In genomic region chr1:9701661-9702060, GRCh38 we compare ENCODE assay signal across 18 cellular contexts. TPM values are rescaled to one million over a fixed set of nuclear protein-coding genes. Genes with fewer than 3 reads are reported as not detected.
DNase-seq lines count a peak whose midpoint lies in the region; FAIRE-seq and TF ChIP-seq lines count a peak whose summit lies in the region.
"Had no signal": no experiment of that assay in that cellular context is flagged by ENCODE, and none has a peak within 500 bp of the region (broad histone marks: within the 10 kb centered on the region; RNA-seq: fewer than 3 reads in every experiment).

No MANE protein-coding gene starts in this region.

- peak; percentile 26 for FAIRE-seq in keratinocyte (lab: Jason Lieb, UNC)

- H3K4me1 ChIP-seq in keratinocyte (ENCODE audit: control insufficient read depth, extremely low read depth, insufficient read depth, low read length): peaks cover 46% of the 10 kb centered on the region
- H3K4me1 ChIP-seq: body of pancreas, parathyroid adenoma, right lobe of liver, uterus had no signal

- H3K4me3 ChIP-seq in keratinocyte (ENCODE audit: control insufficient read depth in 2 of 3, extremely low read depth in 1 of 3, insufficient read depth in 2 of 3, low read depth in 1 of 3, low read length in 3 of 3): no peak overlapping the region
- H3K4me3 ChIP-seq: body of pancreas, right lobe of liver, suprapubic skin, uterus had no signal

- no peaks in the 10 kb centered on the region for H4K20me1 ChIP-seq in keratinocyte (ENCODE audit: control insufficient read depth, extremely low read depth, insufficient read depth, low read length)

- intact Hi-C loops in activated CD4-positive, alpha-beta memory T cell treated with anti-CD3 and anti-CD28 coated beads for 36 hours (cut with micrococcal nuclease): no loop called here

- H3K36me3 Mint-ChIP-seq in activated CD4-positive, alpha-beta memory T cell treated with anti-CD3 and anti-CD28 coated beads for 36 hours: peaks cover 34% of the 10 kb centered on the region
- peaks cover 4% of the 10 kb centered on the region for H3K36me3 Mint-ChIP-seq in osteocyte (ENCODE audit: unreplicated experiment)

- H3K4me1 Mint-ChIP-seq in activated CD4-positive, alpha-beta memory T cell treated with anti-CD3 and anti-CD28 coated beads for 36 hours (ENCODE audit: low read depth): peaks cover 52% of the 10 kb centered on the region
- H3K4me1 Mint-ChIP-seq in osteocyte (ENCODE audit: unreplicated experiment): peaks cover 20% of the 10 kb centered on the region
- H3K4me1 Mint-ChIP-seq: nephron had no signal

- TF ChIP-seq CTCF in keratinocyte (optimal IDR thresholded peaks at IDR 0.05 in 1 of 3, IDR thresholded peaks at IDR 0.05 in 1 of 3, conservative IDR thresholded peaks at IDR 0.05 in 1 of 3; ENCODE audit: extremely low read depth in 1 of 3, insufficient read depth in 2 of 3, low read length in 3 of 3) (no peak), osteocyte (IDR thresholded peaks at IDR 0.05) (no peak)

- CTCF ChIA-PET in activated CD4-positive, alpha-beta memory T cell treated with anti-CD3 and anti-CD28 coated beads for 36 hours (lab: Charles Lee): interaction anchor here (1.3 to 3.3 kb wide), 2 partner anchors 74 to 86 kb away, joined by 3 to 24 read pairs; no protein-coding TSS in a partner anchor

- H3K36me3 ChIP-seq in keratinocyte (ENCODE audit: control insufficient read depth in 2 of 2, extremely low read depth in 1 of 2, insufficient read depth in 2 of 2, low read length in 2 of 2): no peaks in the 10 kb centered on the region
- H3K36me3 ChIP-seq: right lobe of liver, suprapubic skin, uterus had no signal

- H3K4me2 ChIP-seq in keratinocyte (ENCODE audit: control insufficient read depth, extremely low read depth, insufficient read depth, low read depth, low read length): peak overlapping the region; percentile 51
- H3K4me2 ChIP-seq: KMS-11 had no signal

- peak overlapping the region; percentile 42 for H3K27ac Mint-ChIP-seq in activated CD4-positive, alpha-beta memory T cell treated with anti-CD3 and anti-CD28 coated beads for 36 hours
- H3K27ac Mint-ChIP-seq in osteocyte (ENCODE audit: unreplicated experiment): no peak overlapping the region
- H3K27ac Mint-ChIP-seq: nephron had no signal

- no peak overlapping the region for H3K9ac ChIP-seq in keratinocyte (ENCODE audit: control insufficient read depth, extremely low read depth, insufficient read depth, low read length)
- H3K9ac ChIP-seq: KMS-11, parathyroid adenoma had no signal

- no peaks in the 10 kb centered on the region for H3K9me3 ChIP-seq in keratinocyte (ENCODE audit: control insufficient read depth, low read depth, low read length)
- H3K9me3 ChIP-seq: body of pancreas, right lobe of liver, suprapubic skin, uterus had no signal

- H3K79me2 ChIP-seq in keratinocyte (ENCODE audit: control insufficient read depth, insufficient read depth, low read length): peaks cover 18% of the 10 kb centered on the region
- H3K79me2 ChIP-seq: parathyroid adenoma had no signal

- H3K27me3 ChIP-seq in keratinocyte (ENCODE audit: control insufficient read depth, extremely low read depth, insufficient read depth, low read length): no peaks in the 10 kb centered on the region
- H3K27me3 ChIP-seq: body of pancreas, right lobe of liver, suprapubic skin, uterus had no signal

- H2AFZ ChIP-seq in keratinocyte (ENCODE audit: control insufficient read depth, low read length): no peak overlapping the region
- H2AFZ ChIP-seq: parathyroid adenoma had no signal

- dilution Hi-C loops in keratinocyte (cut with MboI; ENCODE audit: extremely low pct_ligation_motif_present, low sequenced_read_pairs): no loop called here

- H3K9me1 ChIP-seq in keratinocyte (ENCODE audit: control insufficient read depth, extremely low read depth, insufficient read depth, low read length): no peaks in the 10 kb centered on the region

- H3K27me3 Mint-ChIP-seq in activated CD4-positive, alpha-beta memory T cell treated with anti-CD3 and anti-CD28 coated beads for 36 hours: no peaks in the 10 kb centered on the region
- H3K27me3 Mint-ChIP-seq in osteocyte (ENCODE audit: unreplicated experiment): no peaks in the 10 kb centered on the region
- H3K27me3 Mint-ChIP-seq: effector memory CD8-positive, alpha-beta T cell had no signal

- H3K27ac ChIP-seq in keratinocyte (ENCODE audit: control insufficient read depth, insufficient read depth, low read length): peak overlapping the region; percentile 92
- H3K27ac ChIP-seq: body of pancreas, KMS-11, parathyroid adenoma, right lobe of liver, suprapubic skin, uterus had no signal

- no peak overlapping the region for H3K4me3 Mint-ChIP-seq in activated CD4-positive, alpha-beta memory T cell treated with anti-CD3 and anti-CD28 coated beads for 36 hours
- H3K4me3 Mint-ChIP-seq in osteocyte (ENCODE audit: unreplicated experiment): no peak overlapping the region
- H3K4me3 Mint-ChIP-seq: effector memory CD8-positive, alpha-beta T cell; nephron had no signal

- POLR2A ChIA-PET in activated CD4-positive, alpha-beta memory T cell treated with anti-CD3 and anti-CD28 coated beads for 36 hours (lab: Charles Lee): interaction anchor here (0.7 kb wide), 1 partner anchor 72 kb away, joined by 4 read pairs; no protein-coding TSS in a partner anchor

- DNase-seq in AG08395 (ENCODE audit: low spot score) (peak; percentile 41), EH (ENCODE audit: low read depth) (peak; percentile 53), keratinocyte (ENCODE audit: low read depth, low spot score) (no peak), osteocyte (ENCODE audit: extremely low spot score, unreplicated experiment) (no peak), NCI-H2081 treated with DMSO at 0.1 percent for 48 hours (lab: John Stamatoyannopoulos, UW) (no peak), GDM1 (lab: John Stamatoyannopoulos, UW) (no peak)
- no peak for DNase-seq in activated CD4-positive, alpha-beta memory T cell treated with anti-CD3 and anti-CD28 coated beads for 36 hours
- no peak for DNase-seq in stimulated activated CD4-positive, alpha-beta T cell treated with anti-CD3 and anti-CD28 coated beads, Interleukin-2, amount 100 ng/mL, for 24 hours
- DNase-seq: activated naive CD4-positive, alpha-beta T cell treated with anti-CD3 and anti-CD28 coated beads, Interleukin-2, amount 50 U/mL, for 16 hours; NCI-H748 treated with DMSO at 0.1 percent for 48 hours had no signal

- H3K9me3 Mint-ChIP-seq in activated CD4-positive, alpha-beta memory T cell treated with anti-CD3 and anti-CD28 coated beads for 36 hours: peaks cover 7% of the 10 kb centered on the region
- H3K9me3 Mint-ChIP-seq in osteocyte (ENCODE audit: unreplicated experiment): peaks cover 5% of the 10 kb centered on the region
- H3K9me3 Mint-ChIP-seq: effector memory CD8-positive, alpha-beta T cell had no signal

RNA-seq across cellular contexts. Expression of gene PIK3CD, which starts 50.1 kb away (rescaled TPM):
- total RNA-seq in activated CD4-positive, alpha-beta memory T cell treated with anti-CD3 and anti-CD28 coated beads for 36 hours: 100 to 1,000 TPM; 129 to 138 TPM
- polyA plus RNA-seq in keratinocyte: 7.7 to 15.5 TPM (median 7.8 TPM) in 3 replicates
- 1.2 TPM for polyA plus RNA-seq in keratinocyte (2011; ENCODE audit: low read depth)
- 7.7 and 10.8 TPM in 2 replicates for polyA plus RNA-seq in keratinocyte (2011; cell fraction: cytosol; rRNA removed)
- polyA plus RNA-seq in keratinocyte (2011; cell fraction: nucleus; rRNA removed): 24.5 and 30.3 TPM in 2 replicates
- polyA plus RNA-seq in keratinocyte (2012; ENCODE audit: low replicate concordance): 2.4 and 21.2 TPM in 2 replicates
- polyA minus RNA-seq in keratinocyte: 14.6 to 62.9 TPM (median 19.9 TPM) in 3 replicates
- polyA minus RNA-seq in keratinocyte (2011; cell fraction: cytosol; rRNA and poly(A)+ RNA removed): 14.8 TPM
- polyA minus RNA-seq in keratinocyte (2011; cell fraction: nucleus; rRNA and poly(A)+ RNA removed): 18.0 and 21.2 TPM in 2 replicates
- 10.1 and 14.6 TPM in 2 replicates for total RNA-seq in osteocyte

Comparison
In these comparisons a context has a peak if more than half of its experiments do, and no peak if none do; other contexts are left out.
1. DNase-seq: peak in AG08395 (single experiment) and EH (single experiment); none in activated CD4-positive, alpha-beta memory T cell treated with anti-CD3 and anti-CD28 coated beads for 36 hours (single experiment), keratinocyte (single experiment), stimulated activated CD4-positive, alpha-beta T cell treated with anti-CD3 and anti-CD28 coated beads, Interleukin-2, amount 100 ng/mL, for 24 hours (0 of 2), osteocyte (single experiment), NCI-H2081 treated with DMSO at 0.1 percent for 48 hours (single experiment) and GDM1 (single experiment).